In genomic region chr11:78343303-78343702, GRCh38 we compare ENCODE assay signal across 15 cellular contexts.
DNase-seq lines count a peak whose midpoint lies in the region; ATAC-seq and TF ChIP-seq lines count a peak whose summit lies in the region.
"Had no signal": no experiment of that assay in that cellular context is flagged by ENCODE, and none has a peak within 500 bp of the region (broad histone marks: within the 10 kb centered on the region; RNA-seq: fewer than 3 reads in every experiment).

No MANE protein-coding gene starts in this region.

- peaks cover 10% of the 10 kb centered on the region; the same call in 1 of the 2 replicates for H4K20me1 ChIP-seq in DND-41 (ENCODE audit: insufficient read depth, low read length)

- peaks cover 21 to 37% of the 10 kb centered on the region in 2 donors for H3K36me3 Mint-ChIP-seq in CD14-positive monocyte

- peaks cover 99% of the 10 kb centered on the region for H3K79me2 ChIP-seq in DND-41 (ENCODE audit: insufficient read depth, low read length)

- peaks cover 63% of the 10 kb centered on the region for H3K4me1 Mint-ChIP-seq in CD14-positive monocyte
- H3K4me1 Mint-ChIP-seq: H9 had no signal

- H3K4me3 ChIP-seq in DND-41 (ENCODE audit: low read depth in 1 of 2, low read length in 2 of 2), result no peak overlapping the region
- H3K4me3 ChIP-seq: GM12878 had no signal

- H3K4me2 ChIP-seq in DND-41 (ENCODE audit: insufficient read depth, low read length), result no peak overlapping the region

- H3K9me3 ChIP-seq in DND-41 (ENCODE audit: insufficient read depth, low read length, severe bottlenecking) (no peaks in the 10 kb centered on the region), KOPT-K1 (ENCODE audit: insufficient read depth, low read length, poor library complexity, severe bottlenecking) (no peaks in the 10 kb centered on the region)
- H3K9me3 ChIP-seq: BE2C, Caco-2 had no signal

- no peaks in the 10 kb centered on the region for H3K27me3 Mint-ChIP-seq in CD14-positive monocyte (ENCODE audit: low read depth in 3 of 3)
- H3K27me3 Mint-ChIP-seq: CD4-positive, alpha-beta T cell had no signal

- intact Hi-C loops in CD14-positive monocyte (cut with micrococcal nuclease), result loop anchor here in 1 of 2 donors (5.0 kb wide), 1 partner anchor 59 kb away; no protein-coding TSS in a partner anchor

- H3K27me3 ChIP-seq in DND-41 (ENCODE audit: insufficient read depth, low read length, poor library complexity), result no peaks in the 10 kb centered on the region
- H3K27me3 ChIP-seq: BE2C had no signal

- H3K27ac ChIP-seq in DND-41 (ENCODE audit: low read length) (peak overlapping the region; percentile 55; the same call in 1 of the 2 replicates), KOPT-K1 (ENCODE audit: low read depth, low read length, poor library complexity, severe bottlenecking) (peak overlapping the region; percentile 84), cingulate gyrus (ENCODE audit: low read depth, low read length) (peak overlapping the region; percentile 79), substantia nigra (ENCODE audit: low read depth, low read length, poor library complexity, severe bottlenecking) (peak overlapping the region; percentile 74)

- DNase-seq in DND-41 (no peak), substantia nigra (lab: John Stamatoyannopoulos, UW) (no peak), G401 (ENCODE audit: low spot score) (no peak), GM10266 (ENCODE audit: extremely low spot score) (no peak), CD14-positive monocyte (ENCODE audit: low spot score) (no peak)
- DNase-seq: ACHN; BE2C; C1 segment of cervical spinal cord; Caco-2; CD4-positive, alpha-beta T cell; GF-D8; H9 had no signal

- in situ Hi-C loops in G401 (cut with HindIII; ENCODE audit: low sequenced_read_pairs), result no loop called here

- no peak overlapping the region for H3K4me3 Mint-ChIP-seq in CD14-positive monocyte
- H3K4me3 Mint-ChIP-seq: CD4-positive, alpha-beta T cell; H9 had no signal

- H3K36me3 ChIP-seq in DND-41 (ENCODE audit: insufficient read depth, low read length) (peaks cover 4% of the 10 kb centered on the region; the same call in 1 of the 2 replicates), KOPT-K1 (ENCODE audit: insufficient read depth, low read length) (no peaks in the 10 kb centered on the region)
- H3K36me3 ChIP-seq: BE2C had no signal

- H2AFZ ChIP-seq in DND-41 (ENCODE audit: low read depth, low read length), result no peak overlapping the region

- H3K27ac Mint-ChIP-seq in CD14-positive monocyte, result no peak overlapping the region
- H3K27ac Mint-ChIP-seq: CD4-positive, alpha-beta T cell; H9 had no signal

- peaks cover 96% of the 10 kb centered on the region for H3K4me1 ChIP-seq in DND-41 (ENCODE audit: insufficient read depth, low read length)

- no peak for ATAC-seq in DND-41 (ENCODE audit: insufficient read depth, low read depth)
- ATAC-seq: GM12878 had no signal

- H3K9me3 Mint-ChIP-seq in CD14-positive monocyte, result peaks cover 0 to 4% (median 0%) of the 10 kb centered on the region in 7 donors
- H3K9me3 Mint-ChIP-seq: CD4-positive, alpha-beta T cell; H9 had no signal

- TF ChIP-seq CTCF in DND-41 (IDR thresholded peaks at IDR 0.05; ENCODE audit: borderline replicate concordance, extremely low read depth, low read length, poor library complexity, severe bottlenecking), result no peak
- TF ChIP-seq CTCF in GM10266 (IDR thresholded peaks at IDR 0.05; ENCODE audit: control insufficient read depth, insufficient read depth, low read depth, missing control alignments), result no peak
- no peak for TF ChIP-seq CTCF in CD14-positive monocyte (IDR thresholded peaks at IDR 0.05)

- H3K9ac ChIP-seq in DND-41 (ENCODE audit: low read depth, low read length), result no peak overlapping the region
